In the genomic region with DNA sequence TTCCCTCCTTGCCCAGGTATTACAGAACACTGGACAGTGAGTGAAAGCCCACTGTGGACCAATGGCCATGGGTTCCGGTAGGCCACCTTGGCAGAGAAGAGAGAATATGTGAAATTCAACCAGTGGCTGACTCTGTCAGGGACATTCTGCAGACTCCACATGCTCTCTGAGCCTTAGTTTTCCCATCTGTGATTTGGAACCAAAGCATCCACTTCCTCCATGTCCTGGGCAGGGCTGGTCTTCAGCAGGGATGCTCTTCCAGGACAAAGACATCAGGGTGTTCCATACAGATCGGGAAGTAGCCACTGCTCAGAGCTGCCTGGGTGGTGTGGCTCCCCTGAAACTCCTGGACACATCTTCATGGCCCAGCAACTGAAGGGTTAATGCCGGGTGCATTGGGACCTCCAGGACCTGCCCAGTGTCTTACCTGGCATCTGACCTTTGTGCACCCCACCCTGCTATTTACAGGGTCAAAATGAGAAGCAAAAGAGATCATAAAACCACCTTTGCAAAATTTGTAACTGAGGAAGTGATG, we compare ENCODE assay signal across 1 cellular context.
TF ChIP-seq lines count a peak whose summit lies in the region.

No MANE protein-coding gene starts in this region.

TF ChIP-seq in H1, 55 proteins besides CTCF, POLR2A, EP300 and RAD21:
- TF ChIP-seq SP2 (IDR thresholded peaks at IDR 0.05; ENCODE audit: low read length) (no peak), HDAC2 (IDR thresholded peaks at IDR 0.05; ENCODE audit: borderline replicate concordance in 1 of 2, low read depth in 2 of 2, low read length in 2 of 2) (no peak), YY1 (IDR thresholded peaks at IDR 0.05; ENCODE audit: low read depth, low read length) (no peak), KDM1A (IDR thresholded peaks at IDR 0.05; ENCODE audit: borderline replicate concordance, low read length) (no peak), CBX5 (IDR thresholded peaks at IDR 0.05; ENCODE audit: low read depth, low read length) (no peak), RXRA (IDR thresholded peaks at IDR 0.05; ENCODE audit: insufficient read depth, low read depth, low read length) (no peak), RFX5 (IDR thresholded peaks at IDR 0.05; ENCODE audit: borderline replicate concordance, low read depth, low read length) (no peak), BACH1 (IDR thresholded peaks at IDR 0.05; ENCODE audit: low read length) (no peak), EZH2 (IDR thresholded peaks at IDR 0.05; ENCODE audit: low read depth, low read length, severe bottlenecking) (no peak), NRF1 (IDR thresholded peaks at IDR 0.05; ENCODE audit: low read depth, low read length) (no peak), ZNF274 (IDR thresholded peaks at IDR 0.05; ENCODE audit: borderline replicate concordance, extremely low read depth, low read length) (no peak)
- TF ChIP-seq, protein P1, sequence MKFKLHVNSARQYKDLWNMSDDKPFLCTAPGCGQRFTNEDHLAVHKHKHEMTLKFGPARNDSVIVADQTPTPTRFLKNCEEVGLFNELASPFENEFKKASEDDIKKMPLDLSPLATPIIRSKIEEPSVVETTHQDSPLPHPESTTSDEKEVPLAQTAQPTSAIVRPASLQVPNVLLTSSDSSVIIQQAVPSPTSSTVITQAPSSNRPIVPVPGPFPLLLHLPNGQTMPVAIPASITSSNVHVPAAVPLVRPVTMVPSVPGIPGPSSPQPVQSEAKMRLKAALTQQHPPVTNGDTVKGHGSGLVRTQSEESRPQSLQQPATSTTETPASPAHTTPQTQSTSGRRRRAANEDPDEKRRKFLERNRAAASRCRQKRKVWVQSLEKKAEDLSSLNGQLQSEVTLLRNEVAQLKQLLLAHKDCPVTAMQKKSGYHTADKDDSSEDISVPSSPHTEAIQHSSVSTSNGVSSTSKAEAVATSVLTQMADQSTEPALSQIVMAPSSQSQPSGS (IDR thresholded peaks at IDR 0.05; ENCODE audit: low read length) = no peak
